8 cellular contexts compared by ENCODE assay signal in the genomic region with DNA sequence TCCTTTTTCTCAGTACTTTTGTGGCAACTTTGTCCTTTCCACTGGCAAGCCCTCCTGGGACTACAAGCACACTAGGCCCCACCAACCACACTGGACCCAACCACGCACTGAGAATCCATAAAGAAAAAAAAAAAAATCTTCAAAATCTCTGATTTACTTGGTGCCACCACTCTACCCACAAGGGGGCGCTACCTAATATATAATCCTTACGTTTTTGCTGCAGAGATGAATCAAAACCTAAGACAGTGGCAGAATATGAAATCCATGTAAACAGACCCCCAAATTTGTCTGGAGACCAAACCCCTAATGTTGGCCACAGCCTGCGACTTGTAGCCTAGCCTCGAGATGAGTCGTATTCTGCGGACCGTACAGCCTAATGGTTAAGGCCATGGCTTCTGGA.
DNase-seq lines count a peak whose midpoint lies in the region; ATAC-seq and TF ChIP-seq lines count a peak whose summit lies in the region.

No MANE protein-coding gene starts in this region.

- BruUV-seq in A673 (replicated peaks; lab: Mats Ljungman, UMichigan): no TSS peak

- no peaks in the 10 kb centered on the region for H3K4me1 ChIP-seq in A673 (ENCODE audit: insufficient read depth, low read length, poor library complexity, severe bottlenecking)
- H3K4me1 ChIP-seq in esophagus muscularis mucosa: no peaks in the 10 kb centered on the region

- no peak for TF ChIP-seq EP300 in esophagus muscularis mucosa (IDR thresholded peaks at IDR 0.05)

- TF ChIP-seq CTCF in A673 (conservative IDR thresholded peaks at IDR 0.05; ENCODE audit: low read depth, low read length): peak; percentile 83
- TF ChIP-seq CTCF in GM10248 (IDR thresholded peaks at IDR 0.05; ENCODE audit: control extremely low read depth, extremely low read depth, low read depth, missing control alignments): peak; percentile 24
- peak; percentile 8 to 26 (median 21) for TF ChIP-seq CTCF in esophagus muscularis mucosa (IDR thresholded peaks at IDR 0.05)

- intact Hi-C loops in A673 (cut with micrococcal nuclease; ENCODE audit: unreplicated experiment): loop anchor here (2.0 kb wide), 1 partner anchor 638 kb away; no protein-coding TSS in a partner anchor
- intact Hi-C loops in esophagus muscularis mucosa (cut with DNase I): no loop called here
- intact Hi-C loops in activated T-helper 1 cell treated with anti-CD3 and anti-CD28 coated beads, Interleukin-12 subunit alpha, Interleukin-12 subunit beta, Interleukin-2, Interleukin-4 antibody, amounts not matched to agents 30 ng/mL and 10 ng/mL and 1 ng/mL, durations not matched to agents 14 hours and 24 hours and 36 hours (cut with micrococcal nuclease): no loop called here

- H3K27me3 Mint-ChIP-seq in activated T-helper 1 cell treated with anti-CD3 and anti-CD28 coated beads, Interleukin-12 subunit alpha, Interleukin-12 subunit beta, Interleukin-2, Interleukin-4 antibody, amounts not matched to agents 30 ng/mL and 10 ng/mL and 1 ng/mL, durations not matched to agents 14 hours and 24 hours and 36 hours (ENCODE audit: insufficient read depth): no peaks in the 10 kb centered on the region

- DNase-seq in A673 (ENCODE audit: low spot score): peak; percentile 51
- peak; percentile 10 for DNase-seq in GM10248 (ENCODE audit: extremely low spot score)
- peak; percentile 1 for DNase-seq in NOMO-1 treated with dmso at 0.1 percent for 144 hours (lab: John Stamatoyannopoulos, UW; ENCODE audit: unreplicated experiment)
- DNase-seq in esophagus muscularis mucosa (ENCODE audit: extremely low spot score): no peak
- DNase-seq in stromal cell of bone marrow (ENCODE audit: low read depth): peak; percentile 5
- DNase-seq in activated T-helper 1 cell treated with anti-CD3 and anti-CD28 coated beads, Interleukin-12 subunit alpha, Interleukin-12 subunit beta, Interleukin-2, Interleukin-4 antibody, amounts not matched to agents 30 ng/mL and 10 ng/mL and 1 ng/mL, durations not matched to agents 14 hours and 24 hours and 36 hours (ENCODE audit: low spot score): no peak
- DNase-seq in effector CD4-positive, alpha-beta T cell: no peak

- H3K4me3 ChIP-seq in A673 (ENCODE audit: low read depth, low read length, poor library complexity, severe bottlenecking) (no peak overlapping the region), esophagus muscularis mucosa (no peak overlapping the region)

- CTCF ChIA-PET in A673 (lab: Charles Lee) (interaction anchor here (1.5 to 1.7 kb wide), 2 partner anchors 74 to 639 kb away, joined by 4 to 7 read pairs; no protein-coding TSS in a partner anchor), GM10248 (lab: Yijun Ruan, JAX) (interaction anchor here (0.7 to 1.7 kb wide), 10 partner anchors 8 to 795 kb away, joined by 3 to 4 read pairs (median 3); no protein-coding TSS in a partner anchor)

- H3K4me3 Mint-ChIP-seq in activated T-helper 1 cell treated with anti-CD3 and anti-CD28 coated beads, Interleukin-12 subunit alpha, Interleukin-12 subunit beta, Interleukin-2, Interleukin-4 antibody, amounts not matched to agents 30 ng/mL and 10 ng/mL and 1 ng/mL, durations not matched to agents 14 hours and 24 hours and 36 hours: no peak overlapping the region

- ATAC-seq in GM19397 (IDR thresholded peaks at IDR 0.05; ENCODE audit: unreplicated experiment): no peak

- H3K36me3 Mint-ChIP-seq in activated T-helper 1 cell treated with anti-CD3 and anti-CD28 coated beads, Interleukin-12 subunit alpha, Interleukin-12 subunit beta, Interleukin-2, Interleukin-4 antibody, amounts not matched to agents 30 ng/mL and 10 ng/mL and 1 ng/mL, durations not matched to agents 14 hours and 24 hours and 36 hours (ENCODE audit: low read depth): no peaks in the 10 kb centered on the region

- no peak for TF ChIP-seq POLR2A in esophagus muscularis mucosa (IDR thresholded peaks at IDR 0.05; ENCODE audit: low read depth)

- H3K27ac ChIP-seq in A673 (ENCODE audit: low read depth, low read length, poor library complexity, severe bottlenecking) (no peak overlapping the region), esophagus muscularis mucosa (replicated peaks in 1 of 4) (no peak overlapping the region)

- H3K27ac Mint-ChIP-seq in activated T-helper 1 cell treated with anti-CD3 and anti-CD28 coated beads, Interleukin-12 subunit alpha, Interleukin-12 subunit beta, Interleukin-2, Interleukin-4 antibody, amounts not matched to agents 30 ng/mL and 10 ng/mL and 1 ng/mL, durations not matched to agents 14 hours and 24 hours and 36 hours: no peak overlapping the region

- H3K9me3 ChIP-seq in A673 (ENCODE audit: low read depth, low read length, poor library complexity, severe bottlenecking) (no peaks in the 10 kb centered on the region), esophagus muscularis mucosa (no peaks in the 10 kb centered on the region)

- H3K4me1 Mint-ChIP-seq in activated T-helper 1 cell treated with anti-CD3 and anti-CD28 coated beads, Interleukin-12 subunit alpha, Interleukin-12 subunit beta, Interleukin-2, Interleukin-4 antibody, amounts not matched to agents 30 ng/mL and 10 ng/mL and 1 ng/mL, durations not matched to agents 14 hours and 24 hours and 36 hours (ENCODE audit: low read depth): no peaks in the 10 kb centered on the region

- no peaks in the 10 kb centered on the region for H3K9me3 Mint-ChIP-seq in activated T-helper 1 cell treated with anti-CD3 and anti-CD28 coated beads, Interleukin-12 subunit alpha, Interleukin-12 subunit beta, Interleukin-2, Interleukin-4 antibody, amounts not matched to agents 30 ng/mL and 10 ng/mL and 1 ng/mL, durations not matched to agents 14 hours and 24 hours and 36 hours

- no peaks in the 10 kb centered on the region for H3K27me3 ChIP-seq in A673 (replicated peaks; ENCODE audit: insufficient read depth, low read depth, low read length, poor library complexity)
- H3K27me3 ChIP-seq in esophagus muscularis mucosa: no peaks in the 10 kb centered on the region

- H3K36me3 ChIP-seq in A673 (ENCODE audit: insufficient read depth, low read length, poor library complexity, severe bottlenecking): no peaks in the 10 kb centered on the region
- no peaks in the 10 kb centered on the region for H3K36me3 ChIP-seq in esophagus muscularis mucosa

- WGBS in esophagus muscularis mucosa: 44% methylated on average over 8 of the region's 8 CpGs

- POLR2A ChIA-PET in A673 (lab: Charles Lee; ENCODE audit: low non-redundant PET): no interaction called here
- POLR2A ChIA-PET in GM10248 (lab: Yijun Ruan, JAX): no interaction called here

Comparison
In these comparisons a context has a peak if more than half of its experiments do, and no peak if none do; other contexts are left out.
1. DNase-seq: peak in A673 (single experiment), GM10248 (single experiment), NOMO-1 treated with dmso at 0.1 percent for 144 hours (single experiment) and stromal cell of bone marrow (single experiment); none in esophagus muscularis mucosa (single experiment), activated T-helper 1 cell treated with anti-CD3 and anti-CD28 coated beads, Interleukin-12 subunit alpha, Interleukin-12 subunit beta, Interleukin-2, Interleukin-4 antibody, amounts not matched to agents 30 ng/mL and 10 ng/mL and 1 ng/mL, durations not matched to agents 14 hours and 24 hours and 36 hours (single experiment) and effector CD4-positive, alpha-beta T cell (single experiment).
2. CTCF ChIP-seq: peak in every context shown above with its lines; median percentile 83 in A673; 24 in GM10248; 21 in esophagus muscularis mucosa.